1 cellular context compared by ENCODE assay signal in genomic region chrX:46704767-46705386, GRCh38.
A peak's percentile ranks its signal among the peaks of the same experiment; 100 is the strongest.
TF ChIP-seq lines count a peak whose summit lies in the region.

No MANE protein-coding gene starts in this region.

TF ChIP-seq in GM12878, 131 proteins besides CTCF, POLR2A, EP300 and RAD21 (continued from another document):
- TF ChIP-seq EGR1 (IDR thresholded peaks at IDR 0.05; ENCODE audit: borderline replicate concordance in 1 of 2, low read depth in 2 of 2, low read length in 2 of 2), result peak in 1 of 2 experiments; percentile 35; a peak in 1 of 3 replicates
- TF ChIP-seq MEF2B (IDR thresholded peaks at IDR 0.05; ENCODE audit: partially characterized antibody, poor library complexity, severe bottlenecking), result peak; percentile 71
- TF ChIP-seq IKZF1 (conservative IDR thresholded peaks at IDR 0.05), result peak; percentile 97
- peak; percentile 73 for TF ChIP-seq RUNX3 (IDR thresholded peaks at IDR 0.05; ENCODE audit: low read length)
- peak; percentile 95 for TF ChIP-seq JUNB (IDR thresholded peaks at IDR 0.05)
- peak; percentile 90 for TF ChIP-seq ZNF687 (IDR thresholded peaks at IDR 0.05)
- peak; percentile 31; the same call in 1 of the 2 replicates for TF ChIP-seq SPI1 (IDR thresholded peaks at IDR 0.05; ENCODE audit: borderline replicate concordance, insufficient read depth, low read depth, low read length)
- peak; percentile 92 for TF ChIP-seq IRF4 (IDR thresholded peaks at IDR 0.05; ENCODE audit: low read depth, low read length)
- no peak for TF ChIP-seq STAT1 (conservative IDR thresholded peaks at IDR 0.05)
- peak; percentile 89 for TF ChIP-seq BCL11A (IDR thresholded peaks at IDR 0.05; ENCODE audit: low read depth, low read length)
- TF ChIP-seq BMI1 (IDR thresholded peaks at IDR 0.05; ENCODE audit: borderline replicate concordance), result peak; percentile 70
- TF ChIP-seq POLR2AphosphoS5 (IDR thresholded peaks at IDR 0.05; ENCODE audit: low read length), result no peak; the same call in 1 of the 2 replicates
- TF ChIP-seq ZNF24 (IDR thresholded peaks at IDR 0.05), result no peak
- peak; percentile 98 for TF ChIP-seq ATF7 (IDR thresholded peaks at IDR 0.05; ENCODE audit: low read depth)
- peak; percentile 85 for TF ChIP-seq NFIC (IDR thresholded peaks at IDR 0.05; ENCODE audit: low read depth, low read length)
- peak; percentile 99 for TF ChIP-seq IKZF2 (IDR thresholded peaks at IDR 0.05)
- peak; percentile 18 for TF ChIP-seq RELA (IDR thresholded peaks at IDR 0.05; ENCODE audit: borderline replicate concordance, partially characterized antibody)
